In genomic region chr1:3459940-3460652, GRCh38 we compare ENCODE assay signal across 1 cellular context.
TF ChIP-seq lines count a peak whose summit lies in the region.

No MANE protein-coding gene starts in this region.

TF ChIP-seq in HepG2, 621 proteins besides CTCF, POLR2A, EP300 and RAD21 (continued from another document and continues in another):
- TF ChIP-seq HNF1B (CRISPR knock-in tag; IDR thresholded peaks at IDR 0.05) (no peak), CBFB (CRISPR knock-in tag; IDR thresholded peaks at IDR 0.05) (0 out of 2 replicates have a peak, but pooled peaks have one; percentile 43), SCMH1 (CRISPR knock-in tag; IDR thresholded peaks at IDR 0.05; ENCODE audit: borderline replicate concordance) (no peak), ZNF468 (CRISPR knock-in tag; IDR thresholded peaks at IDR 0.05) (no peak), ZBTB8A (CRISPR knock-in tag; IDR thresholded peaks at IDR 0.05; ENCODE audit: borderline replicate concordance, low read depth) (no peak), ZNF609 (CRISPR knock-in tag; IDR thresholded peaks at IDR 0.05; ENCODE audit: borderline replicate concordance) (no peak), ZNF629 (CRISPR knock-in tag; conservative IDR thresholded peaks at IDR 0.05) (0 out of 2 replicates have a peak, but pooled peaks have one; percentile 14), MXD3 (CRISPR knock-in tag; IDR thresholded peaks at IDR 0.05) (no peak), IRX3 (CRISPR knock-in tag; IDR thresholded peaks at IDR 0.05; ENCODE audit: borderline replicate concordance, low read depth) (0 out of 2 replicates have a peak, but pooled peaks have one; percentile 23), FLYWCH1 (CRISPR knock-in tag; IDR thresholded peaks at IDR 0.05) (no peak), E2F1 (CRISPR knock-in tag; IDR thresholded peaks at IDR 0.05) (peak; percentile 51; the same call in 1 of the 2 replicates), MYC (CRISPR knock-in tag; IDR thresholded peaks at IDR 0.05; ENCODE audit: borderline replicate concordance) (peak; percentile 42; the same call in 1 of the 2 replicates), ZFP1 (CRISPR knock-in tag; IDR thresholded peaks at IDR 0.05) (no peak), ZBED4 (CRISPR knock-in tag; IDR thresholded peaks at IDR 0.05; ENCODE audit: borderline replicate concordance) (no peak), PHF8 (CRISPR knock-in tag; IDR thresholded peaks at IDR 0.05) (no peak; the same call in none of the 2 replicates), RBM39 (IDR thresholded peaks at IDR 0.05; ENCODE audit: low read depth, low read length, poor library complexity, severe bottlenecking) (no peak), TFDP2 (CRISPR knock-in tag; IDR thresholded peaks at IDR 0.05) (peak; percentile 64; the same call in 1 of the 2 replicates), ZBTB33 (CRISPR knock-in tag; IDR thresholded peaks at IDR 0.05) (no peak), HNF1A (IDR thresholded peaks at IDR 0.05; ENCODE audit: low read depth) (no peak), HNF1A (CRISPR knock-in tag; IDR thresholded peaks at IDR 0.05; ENCODE audit: borderline replicate concordance) (peak; percentile 42; the same call in 1 of the 2 replicates), SRF (IDR thresholded peaks at IDR 0.05; ENCODE audit: low read depth, low read length) (no peak), GMEB2 (CRISPR knock-in tag; IDR thresholded peaks at IDR 0.05; ENCODE audit: low read depth) (no peak), UBTF (CRISPR knock-in tag; IDR thresholded peaks at IDR 0.05) (peak; percentile 71)
